35 cellular contexts compared by ENCODE assay signal in genomic region chr14:90831821-90832220, GRCh38.
"Had no signal": no experiment of that assay in that cellular context is flagged by ENCODE, and none has a peak within 500 bp of the region (broad histone marks: within the 10 kb centered on the region; RNA-seq: fewer than 3 reads in every experiment).

No MANE protein-coding gene starts in this region.

- ATAC-seq: activated CD8-positive, alpha-beta memory T cell treated with anti-CD3 and anti-CD28 coated beads, Interleukin-2, amount 10 ng/mL, durations not matched to agents 7 days and 5 days; PC-3; Right ventricle myocardium inferior; SK-N-SH treated with all-trans-retinoic acid at 6 μM for 48 hours had no signal

- H3K9me3 Mint-ChIP-seq: activated B cell treated with CpG ODN at 0.5 μM for 24 hours; activated naive CD8-positive, alpha-beta T cell treated with anti-CD3 and anti-CD28 coated beads for 36 hours had no signal

- H3K27me3 ChIP-seq: ascending aorta, MG63, Peyer's patch had no signal

- H3K27ac Mint-ChIP-seq: activated B cell treated with CpG ODN at 0.5 μM for 24 hours; activated CD4-positive, alpha-beta memory T cell treated with anti-CD3 and anti-CD28 coated beads, Interleukin-2, amount 10 ng/mL, durations not matched to agents 7 days and 5 days; activated CD8-positive, alpha-beta memory T cell treated with anti-CD3 and anti-CD28 coated beads, Interleukin-2, amount 10 ng/mL, durations not matched to agents 7 days and 5 days; activated naive CD8-positive, alpha-beta T cell treated with anti-CD3 and anti-CD28 coated beads for 36 hours had no signal

- H3K9me3 ChIP-seq: ascending aorta, MG63, Peyer's patch had no signal

- H3K4me3 Mint-ChIP-seq: activated B cell treated with CpG ODN at 0.5 μM for 24 hours; activated CD4-positive, alpha-beta memory T cell treated with anti-CD3 and anti-CD28 coated beads, Interleukin-2, amount 10 ng/mL, durations not matched to agents 7 days and 5 days; activated CD8-positive, alpha-beta memory T cell treated with anti-CD3 and anti-CD28 coated beads, Interleukin-2, amount 10 ng/mL, durations not matched to agents 7 days and 5 days; activated naive CD8-positive, alpha-beta T cell treated with anti-CD3 and anti-CD28 coated beads for 36 hours had no signal

- H3K4me3 ChIP-seq: ascending aorta, cardiac muscle cell, MG63, Peyer's patch had no signal

- H3K27ac ChIP-seq: ascending aorta, cardiac muscle cell, Peyer's patch, VCaP had no signal

- DNase-seq: activated B cell treated with CpG ODN at 0.5 μM for 24 hours; activated CD4-positive, alpha-beta memory T cell treated with anti-CD3 and anti-CD28 coated beads, Interleukin-2, amount 10 ng/mL, durations not matched to agents 7 days and 5 days; activated CD4-positive, alpha-beta T cell treated with anti-CD3 and anti-CD28 coated beads for 4 hours; activated CD4-positive, CD25-positive, alpha-beta regulatory T cell treated with anti-CD3 and anti-CD28 coated beads, Interleukin-2, amount 50 U/mL, for 72 hours; activated CD8-positive, alpha-beta memory T cell treated with anti-CD3 and anti-CD28 coated beads for 24 hours; activated CD8-positive, alpha-beta memory T cell treated with anti-CD3 and anti-CD28 coated beads, Interleukin-2, amount 10 ng/mL, durations not matched to agents 7 days and 5 days; activated gamma-delta T cell treated with Interleukin-2 at 50 U/mL for 16 hours; activated naive CD4-positive, alpha-beta T cell treated with anti-CD3 and anti-CD28 coated beads, Interleukin-2, amount 50 U/mL, for 16 hours; activated naive CD8-positive, alpha-beta T cell treated with anti-CD3 and anti-CD28 coated beads for 36 hours; activated T-cell treated with anti-CD3 and anti-CD28 coated beads, Interleukin-2, amount 50 U/mL, for 48 hours; amniotic stem cell; Kasumi-1; KG1; MG63; NCI-H1048; NCI-H1105 treated with DMSO at 0.1 percent for 48 hours; NCI-H1436 treated with DMSO at 0.1 percent for 48 hours; NCI-H1694 treated with DMSO at 0.1 percent for 48 hours; NCI-H2029; NCI-H510A; NCI-H526; NCI-H748 treated with DMSO at 0.1 percent for 48 hours; NK-92 treated with Interleukin-12 subunit alpha and Interleukin-12 subunit beta, amount 100 ng/mL, for 24 hours; PC-3; Peyer's patch; RPMI8226; SIG-M5; T-helper 1 cell; T-helper 2 cell; T-helper 9 cell had no signal

- H3K36me3 ChIP-seq: ascending aorta, cardiac muscle cell, MG63, Peyer's patch had no signal
